In genomic region chr22:47716890-47717615, GRCh38 we compare ENCODE assay signal across 26 cellular contexts.
"Had no signal": no experiment of that assay in that cellular context is flagged by ENCODE, and none has a peak within 500 bp of the region (broad histone marks: within the 10 kb centered on the region; RNA-seq: fewer than 3 reads in every experiment).

No MANE protein-coding gene starts in this region.

- H3K36me3 Mint-ChIP-seq: naive thymus-derived CD8-positive, alpha-beta T cell had no signal

- H3K4me3 Mint-ChIP-seq: naive thymus-derived CD8-positive, alpha-beta T cell; nephron progenitor cell had no signal

- H3K27ac ChIP-seq: dorsolateral prefrontal cortex, epithelial cell of prostate, foreskin keratinocyte, gastroesophageal sphincter, heart left ventricle, hepatocyte, neutrophil, parathyroid adenoma, right lobe of liver, stomach, thyroid gland, vagina had no signal

- H3K4me1 Mint-ChIP-seq: naive thymus-derived CD8-positive, alpha-beta T cell had no signal

- H3K4me1 ChIP-seq: foreskin keratinocyte, gastroesophageal sphincter, heart left ventricle, parathyroid adenoma, right lobe of liver, stomach, thyroid gland, vagina had no signal

- H3K36me3 ChIP-seq: gastroesophageal sphincter, heart left ventricle, neutrophil, right lobe of liver, stomach, thyroid gland, vagina had no signal

- FAIRE-seq: colon, kidney, small intestine had no signal

- H3K9me3 ChIP-seq: gastroesophageal sphincter, heart left ventricle, neutrophil, right lobe of liver, thyroid gland, vagina had no signal

- H3K27me3 ChIP-seq: foreskin keratinocyte, hepatocyte, neutrophil, thyroid gland, vagina had no signal

- H3K4me3 ChIP-seq: dorsolateral prefrontal cortex, gastroesophageal sphincter, heart left ventricle, hepatocyte, right lobe of liver, stomach, thyroid gland, vagina had no signal

- DNase-seq: dorsolateral prefrontal cortex; effector CD4-positive, alpha-beta T cell; foreskin keratinocyte; heart left ventricle; kidney; naive thymus-derived CD8-positive, alpha-beta T cell; nephron progenitor cell; right lobe of liver; small intestine; stimulated activated CD4-positive, alpha-beta T cell treated with anti-CD3 and anti-CD28 coated beads, Interleukin-12 subunit alpha, Interleukin-12 subunit beta, amount 100 ng/mL, for 4 hours; stimulated activated CD4-positive, alpha-beta T cell treated with anti-CD3 and anti-CD28 coated beads, Interleukin-1b, Interleukin-23, amount 100 ng/mL, for 48 hours; stimulated activated CD4-positive, alpha-beta T cell treated with anti-CD3 and anti-CD28 coated beads, Interleukin-4, amount 100 ng/mL, for 1 hour; stimulated activated CD8-positive, alpha-beta memory T cell treated with anti-CD3 and anti-CD28 coated beads, Interleukin-4, amount 100 ng/mL, for 48 hours; stimulated activated naive CD4-positive, alpha-beta T cell; stomach; thyroid gland; trophoblast cell had no signal

- ATAC-seq: esophagus mucosa; foreskin keratinocyte; gastroesophageal sphincter; heart left ventricle; left lobe of liver; naive thymus-derived CD8-positive, alpha-beta T cell had no signal

- H3K27ac Mint-ChIP-seq: naive thymus-derived CD8-positive, alpha-beta T cell had no signal
